20 cellular contexts compared by ENCODE assay signal in the genomic region with DNA sequence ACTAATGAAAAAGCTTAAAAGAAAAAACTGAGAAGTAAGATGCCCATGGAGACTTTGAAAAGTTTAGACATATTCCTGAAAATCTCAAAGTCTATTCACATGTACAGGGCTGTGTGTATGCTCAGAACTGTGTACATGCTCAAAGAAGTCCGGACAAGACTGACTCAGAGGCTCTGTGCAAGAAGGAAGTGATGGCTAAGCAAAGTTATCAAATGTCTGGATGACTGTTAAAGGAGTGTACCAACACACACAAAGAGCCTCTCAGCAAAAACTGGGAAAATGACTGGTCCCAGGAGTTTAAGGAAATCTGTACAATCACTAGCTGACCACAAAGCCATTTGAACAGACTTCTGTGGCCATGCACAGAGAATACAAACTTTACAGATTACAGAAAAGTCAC. TPM values are rescaled to one million over a fixed set of nuclear protein-coding genes. Genes with fewer than 3 reads are reported as not detected.
DNase-seq lines count a peak whose midpoint lies in the region; ATAC-seq, FAIRE-seq and TF ChIP-seq lines count a peak whose summit lies in the region.
"Had no signal": no experiment of that assay in that cellular context is flagged by ENCODE, and none has a peak within 500 bp of the region (broad histone marks: within the 10 kb centered on the region; RNA-seq: fewer than 3 reads in every experiment).

No MANE protein-coding gene starts in this region.

- WGBS in SK-N-SH (ENCODE audit: low lambda C conversion rate) = 62% methylated on average over 1 of the region's 1 CpG

- peak overlapping the region; percentile 30 for H3K27ac Mint-ChIP-seq in glutamatergic neuron (ENCODE audit: unreplicated experiment)
- no peak overlapping the region for H3K27ac Mint-ChIP-seq in T-helper 17 cell

- ATAC-seq in SK-N-SH treated with all-trans-retinoic acid at 6 μM for 48 hours = no peak
- no peak for ATAC-seq in GM19455 (IDR thresholded peaks at IDR 0.05; ENCODE audit: unreplicated experiment)
- ATAC-seq in T-helper 17 cell = no peak
- ATAC-seq: body of pancreas, left ventricle myocardium superior had no signal

- POLR2A ChIA-PET in SK-N-SH (lab: Yijun Ruan, JAX) (no interaction called here), PC-9 (lab: Charles Lee; ENCODE audit: unreplicated experiment) (no interaction called here)

- H3K36me3 Mint-ChIP-seq in glutamatergic neuron (ENCODE audit: unreplicated experiment) = peaks cover 13% of the 10 kb centered on the region
- H3K36me3 Mint-ChIP-seq in T-helper 17 cell (ENCODE audit: low read depth) = no peaks in the 10 kb centered on the region

- H3K9me3 ChIP-seq in SK-N-SH (peaks cover 19% of the 10 kb centered on the region), PC-9 (ENCODE audit: insufficient read depth, low read depth) (peaks cover 15% of the 10 kb centered on the region), T-helper 17 cell (ENCODE audit: control insufficient read depth, low read length, poor library complexity, severe bottlenecking) (no peaks in the 10 kb centered on the region)

- FAIRE-seq in bronchial epithelial cell (lab: Jason Lieb, UNC) = no peak

- TF ChIP-seq CTCF in SK-N-SH (IDR thresholded peaks at IDR 0.05) (no peak), bronchial epithelial cell (IDR thresholded peaks at IDR 0.05; ENCODE audit: insufficient read depth, low read length, severe bottlenecking) (no peak), glutamatergic neuron (IDR thresholded peaks at IDR 0.05; ENCODE audit: partially characterized antibody, unreplicated experiment) (no peak), PC-9 (conservative IDR thresholded peaks at IDR 0.05) (no peak)

- H3F3A ChIP-seq in SK-N-SH (replicated peaks; ENCODE audit: insufficient read depth) (peaks cover 3% of the 10 kb centered on the region), PC-9 (ENCODE audit: insufficient read depth, low read depth) (no peaks in the 10 kb centered on the region)

- CTCF ChIA-PET in SK-N-SH (lab: Yijun Ruan, JAX) = interaction anchor here (0.7 kb wide), 1 partner anchor 106 kb away, joined by 3 read pairs; no protein-coding TSS in a partner anchor
- CTCF ChIA-PET in PC-9 (lab: Charles Lee) = no interaction called here

- H3K27me3 ChIP-seq in SK-N-SH (ENCODE audit: insufficient read depth) (no peaks in the 10 kb centered on the region), bronchial epithelial cell (ENCODE audit: control insufficient read depth, insufficient read depth, low read length) (no peaks in the 10 kb centered on the region), PC-9 (ENCODE audit: insufficient read depth, low read depth) (no peaks in the 10 kb centered on the region)
- H3K27me3 ChIP-seq: body of pancreas had no signal

- BruUV-seq in PC-9 (replicated peaks; lab: Mats Ljungman, UMichigan) = no TSS peak

- TF ChIP-seq EP300 in SK-N-SH (IDR thresholded peaks at IDR 0.05; ENCODE audit: borderline replicate concordance in 1 of 2, low read depth in 1 of 2, low read length in 1 of 2) = no peak

- DNase-seq in SK-N-SH = no peak
- peak; percentile 93 for DNase-seq in bronchial epithelial cell (ENCODE audit: low read depth)
- no peak for DNase-seq in glutamatergic neuron
- DNase-seq in stromal cell of bone marrow (ENCODE audit: low read depth) = peak; percentile 80
- no peak for DNase-seq in PC-9
- no peak for DNase-seq in T-helper 17 cell
- DNase-seq: activated CD4-positive, alpha-beta T cell treated with anti-CD3 and anti-CD28 coated beads for 1 hour; activated naive CD4-positive, alpha-beta T cell; body of pancreas; DMS79; left ventricle myocardium superior; NCI-H1436 treated with DMSO at 0.1 percent for 48 hours; NCI-H345; posterior cingulate gyrus; SIG-M5; stimulated activated CD4-positive, alpha-beta T cell treated with anti-CD3 and anti-CD28 coated beads, Interleukin-12 subunit alpha, Interleukin-12 subunit beta, amount 100 ng/mL, for 4 hours; stimulated activated naive CD4-positive, alpha-beta T cell treated with Interleukin-2 at 50 U/mL for 16 hours; T-helper 9 cell had no signal

- H3K9me3 Mint-ChIP-seq in glutamatergic neuron (ENCODE audit: unreplicated experiment) = peaks cover 4% of the 10 kb centered on the region

- H3K4me2 ChIP-seq in SK-N-SH (no peak overlapping the region), PC-9 (no peak overlapping the region)

- H3K4me3 Mint-ChIP-seq in glutamatergic neuron (ENCODE audit: unreplicated experiment) (no peak overlapping the region), T-helper 17 cell (no peak overlapping the region)

- H3K4me1 ChIP-seq in SK-N-SH (ENCODE audit: control insufficient read depth in 1 of 2, insufficient read depth in 2 of 2, low read depth in 1 of 2, low read length in 1 of 2) (peaks cover 2 to 9% of the 10 kb centered on the region in 2 experiments; a peak in 3 of 4 replicates), PC-9 (replicated peaks; ENCODE audit: insufficient read depth) (no peaks in the 10 kb centered on the region)

- no peak overlapping the region for H3K9ac ChIP-seq in SK-N-SH

- H3K27me3 Mint-ChIP-seq in glutamatergic neuron (ENCODE audit: unreplicated experiment) = peaks cover 3% of the 10 kb centered on the region
- no peaks in the 10 kb centered on the region for H3K27me3 Mint-ChIP-seq in T-helper 17 cell

- H3K79me2 ChIP-seq in SK-N-SH (ENCODE audit: insufficient read depth) (peaks cover 58% of the 10 kb centered on the region), PC-9 (ENCODE audit: low read depth) (no peaks in the 10 kb centered on the region)

- intact Hi-C loops in PC-9 (cut with micrococcal nuclease; ENCODE audit: unreplicated experiment) = no loop called here

- H3K4me3 ChIP-seq in SK-N-SH (ENCODE audit: low read depth in 2 of 2, low read length in 1 of 2) (no peak overlapping the region), bronchial epithelial cell (ENCODE audit: low read depth, low read length) (no peak overlapping the region), PC-9 (no peak overlapping the region)
- H3K4me3 ChIP-seq: body of pancreas had no signal

- peaks cover 35% of the 10 kb centered on the region for H3K4me1 Mint-ChIP-seq in glutamatergic neuron (ENCODE audit: low read depth, unreplicated experiment)
- no peaks in the 10 kb centered on the region for H3K4me1 Mint-ChIP-seq in T-helper 17 cell

- no peak overlapping the region for H2AFZ ChIP-seq in SK-N-SH (ENCODE audit: low read depth)
- H2AFZ ChIP-seq in PC-9 = no peak overlapping the region

- H3K27ac ChIP-seq in SK-N-SH (ENCODE audit: low read depth in 2 of 2, low read length in 1 of 2) (no peak overlapping the region), PC-9 (no peak overlapping the region)
- H3K27ac ChIP-seq: body of pancreas had no signal

- TF ChIP-seq RAD21 in SK-N-SH (IDR thresholded peaks at IDR 0.05; ENCODE audit: low read length) = no peak

- H3K36me3 ChIP-seq in SK-N-SH (replicated peaks in 1 of 2; ENCODE audit: control insufficient read depth in 1 of 2, insufficient read depth in 2 of 2, low read length in 1 of 2) (peaks cover 0 to 22% of the 10 kb centered on the region in 2 experiments), bronchial epithelial cell (ENCODE audit: control insufficient read depth, insufficient read depth, low read length) (no peaks in the 10 kb centered on the region), PC-9 (ENCODE audit: low read depth) (no peaks in the 10 kb centered on the region)

- no peaks in the 10 kb centered on the region for H3K9me2 ChIP-seq in SK-N-SH
- H3K9me2 ChIP-seq in PC-9 (ENCODE audit: insufficient read depth) = no peaks in the 10 kb centered on the region

- no peaks in the 10 kb centered on the region for H4K20me1 ChIP-seq in SK-N-SH (ENCODE audit: insufficient read depth)
- no peaks in the 10 kb centered on the region for H4K20me1 ChIP-seq in PC-9 (ENCODE audit: insufficient read depth)

TF ChIP-seq in SK-N-SH, 30 proteins besides CTCF, POLR2A, EP300 and RAD21:
- TF ChIP-seq JUND (IDR thresholded peaks at IDR 0.05) = 0 out of 2 replicates have a peak, but pooled peaks have one; percentile 13
- no peak for TF ChIP-seq TCF12 (IDR thresholded peaks at IDR 0.05)

TF ChIP-seq in SK-N-SH treated with all-trans-retinoic acid at 6 μM for 48 hours, 23 proteins besides CTCF, POLR2A, EP300 and RAD21 (continues in another document):
- TF ChIP-seq TCF4 (CRISPR knock-in tag; IDR thresholded peaks at IDR 0.05; ENCODE audit: borderline replicate concordance) = no peak
- no peak for TF ChIP-seq ZC3H10 (CRISPR knock-in tag; IDR thresholded peaks at IDR 0.05)
- TF ChIP-seq ARNTL (CRISPR knock-in tag; IDR thresholded peaks at IDR 0.05; ENCODE audit: borderline replicate concordance, low read depth) = no peak
- TF ChIP-seq ZNF70 (CRISPR knock-in tag; IDR thresholded peaks at IDR 0.05) = no peak
- TF ChIP-seq CSDC2 (CRISPR knock-in tag; IDR thresholded peaks at IDR 0.05) = no peak
- TF ChIP-seq GLIS3 (CRISPR knock-in tag; IDR thresholded peaks at IDR 0.05) = no peak
- TF ChIP-seq, protein P1, sequence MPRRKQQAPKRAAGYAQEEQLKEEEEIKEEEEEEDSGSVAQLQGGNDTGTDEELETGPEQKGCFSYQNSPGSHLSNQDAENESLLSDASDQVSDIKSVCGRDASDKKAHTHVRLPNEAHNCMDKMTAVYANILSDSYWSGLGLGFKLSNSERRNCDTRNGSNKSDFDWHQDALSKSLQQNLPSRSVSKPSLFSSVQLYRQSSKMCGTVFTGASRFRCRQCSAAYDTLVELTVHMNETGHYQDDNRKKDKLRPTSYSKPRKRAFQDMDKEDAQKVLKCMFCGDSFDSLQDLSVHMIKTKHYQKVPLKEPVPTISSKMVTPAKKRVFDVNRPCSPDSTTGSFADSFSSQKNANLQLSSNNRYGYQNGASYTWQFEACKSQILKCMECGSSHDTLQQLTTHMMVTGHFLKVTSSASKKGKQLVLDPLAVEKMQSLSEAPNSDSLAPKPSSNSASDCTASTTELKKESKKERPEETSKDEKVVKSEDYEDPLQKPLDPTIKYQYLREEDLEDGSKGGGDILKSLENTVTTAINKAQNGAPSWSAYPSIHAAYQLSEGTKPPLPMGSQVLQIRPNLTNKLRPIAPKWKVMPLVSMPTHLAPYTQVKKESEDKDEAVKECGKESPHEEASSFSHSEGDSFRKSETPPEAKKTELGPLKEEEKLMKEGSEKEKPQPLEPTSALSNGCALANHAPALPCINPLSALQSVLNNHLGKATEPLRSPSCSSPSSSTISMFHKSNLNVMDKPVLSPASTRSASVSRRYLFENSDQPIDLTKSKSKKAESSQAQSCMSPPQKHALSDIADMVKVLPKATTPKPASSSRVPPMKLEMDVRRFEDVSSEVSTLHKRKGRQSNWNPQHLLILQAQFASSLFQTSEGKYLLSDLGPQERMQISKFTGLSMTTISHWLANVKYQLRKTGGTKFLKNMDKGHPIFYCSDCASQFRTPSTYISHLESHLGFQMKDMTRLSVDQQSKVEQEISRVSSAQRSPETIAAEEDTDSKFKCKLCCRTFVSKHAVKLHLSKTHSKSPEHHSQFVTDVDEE (CRISPR knock-in tag; IDR thresholded peaks at IDR 0.05) = no peak
- TF ChIP-seq PPARA (CRISPR knock-in tag; IDR thresholded peaks at IDR 0.05; ENCODE audit: borderline replicate concordance) = no peak
- no peak for TF ChIP-seq ISL1 (CRISPR knock-in tag; IDR thresholded peaks at IDR 0.05)

RNA-seq across cellular contexts. Expression of a gene that starts 33.1 kb away (rescaled TPM):
- polyA plus RNA-seq in SK-N-SH (2012; rRNA removed) = 4.8 and 5.5 TPM in 2 replicates
- polyA plus RNA-seq in SK-N-SH (2012; cell fraction: cytosol; rRNA removed) = 3.0 and 3.5 TPM in 2 replicates
- 9.7 and 12.5 TPM in 2 replicates for polyA plus RNA-seq in SK-N-SH (2012; cell fraction: nucleus; rRNA removed)
- 31.9 and 50.8 TPM in 2 replicates for total RNA-seq in bronchial epithelial cell
- 45.3 TPM for total RNA-seq in glutamatergic neuron (ENCODE audit: unreplicated experiment)
- total RNA-seq in PC-9 (2021) = 31.1 and 35.1 TPM in 2 replicates
- total RNA-seq in T-helper 17 cell = 1 to 10 TPM; 3.2 to 9.4 TPM

Comparison
In these comparisons a context has a peak if more than half of its experiments do, and no peak if none do; other contexts are left out.
1. DNase-seq: peak in bronchial epithelial cell (single experiment) and stromal cell of bone marrow (single experiment); none in SK-N-SH (single experiment), glutamatergic neuron (single experiment), PC-9 (0 of 2) and T-helper 17 cell (0 of 3).